16 cellular contexts compared by ENCODE assay signal in genomic region chr2:37630778-37631177, GRCh38. TPM values are rescaled to one million over a fixed set of nuclear protein-coding genes. Genes with fewer than 3 reads are reported as not detected.
DNase-seq lines count a peak whose midpoint lies in the region; ATAC-seq, FAIRE-seq and TF ChIP-seq lines count a peak whose summit lies in the region.
"Had no signal": no experiment of that assay in that cellular context is flagged by ENCODE, and none has a peak within 500 bp of the region (broad histone marks: within the 10 kb centered on the region; RNA-seq: fewer than 3 reads in every experiment).

No MANE protein-coding gene starts in this region.

- no peak for TF ChIP-seq CTCF in activated CD8-positive, alpha-beta T cell treated with anti-CD3 and anti-CD28 coated beads for 36 hours (IDR thresholded peaks at IDR 0.05)
- TF ChIP-seq CTCF in HEK293 (tag by site-specific recombination; IDR thresholded peaks at IDR 0.05) (no peak), psoas muscle (IDR thresholded peaks at IDR 0.05) (no peak), glutamatergic neuron (IDR thresholded peaks at IDR 0.05; ENCODE audit: partially characterized antibody, unreplicated experiment) (no peak)

- H3K4me3 Mint-ChIP-seq in activated CD8-positive, alpha-beta T cell treated with anti-CD3 and anti-CD28 coated beads for 36 hours, result no peak overlapping the region
- H3K4me3 Mint-ChIP-seq in activated CD8-positive, alpha-beta T cell treated with anti-CD3 and anti-CD28 coated beads, Interleukin-2, amount 10 ng/mL, durations not matched to agents 7 days and 5 days, result no peak overlapping the region
- no peak overlapping the region for H3K4me3 Mint-ChIP-seq in central memory CD8-positive, alpha-beta T cell
- H3K4me3 Mint-ChIP-seq in glutamatergic neuron (ENCODE audit: unreplicated experiment), result no peak overlapping the region
- H3K4me3 Mint-ChIP-seq: CD14-positive monocyte had no signal

- peaks cover 84% of the 10 kb centered on the region for H3K4me1 Mint-ChIP-seq in activated CD8-positive, alpha-beta T cell treated with anti-CD3 and anti-CD28 coated beads for 36 hours (ENCODE audit: low read depth)
- H3K4me1 Mint-ChIP-seq in activated CD8-positive, alpha-beta T cell treated with anti-CD3 and anti-CD28 coated beads, Interleukin-2, amount 10 ng/mL, durations not matched to agents 7 days and 5 days (ENCODE audit: low read depth), result peaks cover 59% of the 10 kb centered on the region
- peaks cover 68% of the 10 kb centered on the region for H3K4me1 Mint-ChIP-seq in central memory CD8-positive, alpha-beta T cell
- H3K4me1 Mint-ChIP-seq in glutamatergic neuron (ENCODE audit: low read depth, unreplicated experiment), result no peaks in the 10 kb centered on the region

- H3K27me3 ChIP-seq in psoas muscle (ENCODE audit: insufficient read depth in 3 of 3, low read length in 2 of 3), result no peaks in the 10 kb centered on the region

- peaks cover 7% of the 10 kb centered on the region for H3K9me3 Mint-ChIP-seq in activated CD8-positive, alpha-beta T cell treated with anti-CD3 and anti-CD28 coated beads for 36 hours
- no peaks in the 10 kb centered on the region for H3K9me3 Mint-ChIP-seq in activated CD8-positive, alpha-beta T cell treated with anti-CD3 and anti-CD28 coated beads, Interleukin-2, amount 10 ng/mL, durations not matched to agents 7 days and 5 days (ENCODE audit: insufficient read depth)
- H3K9me3 Mint-ChIP-seq in central memory CD8-positive, alpha-beta T cell, result no peaks in the 10 kb centered on the region
- H3K9me3 Mint-ChIP-seq in glutamatergic neuron (ENCODE audit: unreplicated experiment), result no peaks in the 10 kb centered on the region

- H3K27me3 Mint-ChIP-seq in activated CD8-positive, alpha-beta T cell treated with anti-CD3 and anti-CD28 coated beads for 36 hours, result no peaks in the 10 kb centered on the region
- H3K27me3 Mint-ChIP-seq in activated CD8-positive, alpha-beta T cell treated with anti-CD3 and anti-CD28 coated beads, Interleukin-2, amount 10 ng/mL, durations not matched to agents 7 days and 5 days (ENCODE audit: low read depth), result no peaks in the 10 kb centered on the region
- no peaks in the 10 kb centered on the region for H3K27me3 Mint-ChIP-seq in central memory CD8-positive, alpha-beta T cell
- H3K27me3 Mint-ChIP-seq in glutamatergic neuron (ENCODE audit: unreplicated experiment), result no peaks in the 10 kb centered on the region

- intact Hi-C loops in activated CD8-positive, alpha-beta T cell treated with anti-CD3 and anti-CD28 coated beads for 36 hours (cut with micrococcal nuclease), result loop anchor here (10.0 kb wide), 2 partner anchors 216 to 244 kb away; no protein-coding TSS in a partner anchor
- intact Hi-C loops in psoas muscle (cut with DNase I) (loop anchor here in 1 of 2 donors (1.0 kb wide), 1 partner anchor 40 kb away; no protein-coding TSS in a partner anchor), left ventricle myocardium superior (cut with micrococcal nuclease) (no loop called here)

- no peak overlapping the region for H3K4me3 ChIP-seq in HEK293 (ENCODE audit: low read depth, low read length)
- peak overlapping the region; percentile 31 for H3K4me3 ChIP-seq in psoas muscle

- H3K36me3 ChIP-seq in HEK293 (ENCODE audit: control insufficient read depth in 2 of 2, insufficient read depth in 1 of 2, low read length in 2 of 2) (no peaks in the 10 kb centered on the region), psoas muscle (ENCODE audit: insufficient read depth in 1 of 2, low read depth in 1 of 2) (no peaks in the 10 kb centered on the region)

- H3K9me3 ChIP-seq in HEK293 (ENCODE audit: control insufficient read depth, insufficient read depth, low read depth, low read length), result no peaks in the 10 kb centered on the region
- H3K9me3 ChIP-seq in psoas muscle, result no peaks in the 10 kb centered on the region

- DNase-seq in activated CD8-positive, alpha-beta T cell treated with anti-CD3 and anti-CD28 coated beads for 36 hours, result no peak
- no peak for DNase-seq in activated CD8-positive, alpha-beta T cell treated with anti-CD3 and anti-CD28 coated beads, Interleukin-2, amount 10 ng/mL, durations not matched to agents 7 days and 5 days
- no peak for DNase-seq in central memory CD8-positive, alpha-beta T cell (ENCODE audit: low spot score in 2 of 2)
- DNase-seq in psoas muscle, result no peak
- no peak for DNase-seq in glutamatergic neuron
- no peak for DNase-seq in H54 (ENCODE audit: insufficient read length, low spot score)
- no peak for DNase-seq in left ventricle myocardium superior
- DNase-seq: NCI-H1436, NCI-H2081 treated with DMSO at 0.1 percent for 48 hours, NCI-H2227 treated with DMSO at 0.1 percent for 48 hours, NCI-H526, RPMI8226 had no signal

- H3K27ac ChIP-seq in HEK293 (ENCODE audit: extremely low read depth, low read depth, low read length) (no peak overlapping the region), psoas muscle (peak overlapping the region; percentile 74)

- TF ChIP-seq POLR2A in H54 (IDR thresholded peaks at IDR 0.05; ENCODE audit: low read depth, low read length), result no peak

- WGBS in psoas muscle, 3 donors, result 41 to 61% (median 43%) methylated on average over 4 of the region's 4 CpGs

- FAIRE-seq in H54 (lab: Jason Lieb, UNC), result no peak
- FAIRE-seq: A204.1 had no signal

- POLR2A ChIA-PET in activated CD8-positive, alpha-beta T cell treated with anti-CD3 and anti-CD28 coated beads for 36 hours (lab: Charles Lee), result no interaction called here
- POLR2A ChIA-PET in activated CD8-positive, alpha-beta T cell treated with anti-CD3 and anti-CD28 coated beads, Interleukin-2, amount 10 ng/mL, durations not matched to agents 7 days and 5 days (lab: Charles Lee), result no interaction called here
- POLR2A ChIA-PET in HEK293 (lab: Yijun Ruan, JAX), result no interaction called here

- ATAC-seq in activated CD8-positive, alpha-beta T cell treated with anti-CD3 and anti-CD28 coated beads for 36 hours, result no peak
- no peak for ATAC-seq in activated CD8-positive, alpha-beta T cell treated with anti-CD3 and anti-CD28 coated beads, Interleukin-2, amount 10 ng/mL, durations not matched to agents 7 days and 5 days
- no peak for ATAC-seq in central memory CD8-positive, alpha-beta T cell (replicated peaks; ENCODE audit: extremely low read depth, poor library complexity, severe bottlenecking)
- ATAC-seq in psoas muscle (peak in 1 of 4 donors; percentile 26), left ventricle myocardium superior (no peak)
- ATAC-seq: HCT116 had no signal

- CTCF ChIA-PET in activated CD8-positive, alpha-beta T cell treated with anti-CD3 and anti-CD28 coated beads for 36 hours (lab: Charles Lee), result no interaction called here
- CTCF ChIA-PET in activated CD8-positive, alpha-beta T cell treated with anti-CD3 and anti-CD28 coated beads, Interleukin-2, amount 10 ng/mL, durations not matched to agents 7 days and 5 days (lab: Charles Lee), result no interaction called here
- CTCF ChIA-PET in HEK293 (lab: Yijun Ruan, JAX), result interaction anchor here (1.2 kb wide), 1 partner anchor 202 kb away, joined by 3 read pairs; no protein-coding TSS in a partner anchor

- peak overlapping the region; percentile 81 for H3K27ac Mint-ChIP-seq in activated CD8-positive, alpha-beta T cell treated with anti-CD3 and anti-CD28 coated beads for 36 hours
- no peak overlapping the region for H3K27ac Mint-ChIP-seq in activated CD8-positive, alpha-beta T cell treated with anti-CD3 and anti-CD28 coated beads, Interleukin-2, amount 10 ng/mL, durations not matched to agents 7 days and 5 days
- peak overlapping the region; percentile 6 for H3K27ac Mint-ChIP-seq in central memory CD8-positive, alpha-beta T cell (ENCODE audit: low read depth)
- H3K27ac Mint-ChIP-seq in glutamatergic neuron (ENCODE audit: unreplicated experiment), result no peak overlapping the region

- peaks cover 13% of the 10 kb centered on the region for H3K36me3 Mint-ChIP-seq in activated CD8-positive, alpha-beta T cell treated with anti-CD3 and anti-CD28 coated beads for 36 hours (ENCODE audit: low read depth)
- H3K36me3 Mint-ChIP-seq in activated CD8-positive, alpha-beta T cell treated with anti-CD3 and anti-CD28 coated beads, Interleukin-2, amount 10 ng/mL, durations not matched to agents 7 days and 5 days (ENCODE audit: low read depth), result peaks cover 12% of the 10 kb centered on the region
- peaks cover 9% of the 10 kb centered on the region for H3K36me3 Mint-ChIP-seq in central memory CD8-positive, alpha-beta T cell (ENCODE audit: insufficient read depth)
- peaks cover 8% of the 10 kb centered on the region for H3K36me3 Mint-ChIP-seq in glutamatergic neuron (ENCODE audit: unreplicated experiment)

- peaks cover 24% of the 10 kb centered on the region for H3K4me1 ChIP-seq in HEK293 (ENCODE audit: control insufficient read depth, insufficient read depth, low read length)
- H3K4me1 ChIP-seq in psoas muscle, result peaks cover 46% of the 10 kb centered on the region

TF ChIP-seq in HEK293, 187 proteins besides CTCF, POLR2A, EP300 and RAD21:
- TF ChIP-seq ZBTB21 (tag by site-specific recombination; IDR thresholded peaks at IDR 0.05) (peak; percentile 74), PRDM1 (tag by site-specific recombination; IDR thresholded peaks at IDR 0.05) (peak; percentile 78), MZF1 (tag by site-specific recombination; IDR thresholded peaks at IDR 0.05; ENCODE audit: borderline replicate concordance) (no peak)

RNA-seq across cellular contexts. Expression of gene CDC42EP3, which starts 40.7 kb away (rescaled TPM):
- total RNA-seq in activated CD8-positive, alpha-beta T cell treated with anti-CD3 and anti-CD28 coated beads for 36 hours, result 10 to 100 TPM; 18.8 to 22.6 TPM
- 10 to 100 TPM; 30.1 to 33.2 TPM for total RNA-seq in activated CD8-positive, alpha-beta T cell treated with anti-CD3 and anti-CD28 coated beads, Interleukin-2, amount 10 ng/mL, durations not matched to agents 7 days and 5 days
- total RNA-seq in psoas muscle, result 100 to 1,000 TPM in 1 of 4 donors, 10 to 100 TPM in 3; 50.9 to 174 (median 68.6) TPM
- 10 to 100 TPM in 2 of 3 donors, 1 to 10 TPM in 1; 8.8 to 47.8 (median 32.5) TPM for polyA plus RNA-seq in psoas muscle
- total RNA-seq in glutamatergic neuron (ENCODE audit: unreplicated experiment), result 32.9 TPM
- total RNA-seq in left ventricle myocardium superior, result 89.5 TPM

Comparison
In these comparisons a context has a peak if more than half of its experiments do, and no peak if none do; other contexts are left out.
1. H3K27ac Mint-ChIP-seq: peak in activated CD8-positive, alpha-beta T cell treated with anti-CD3 and anti-CD28 coated beads for 36 hours (single experiment) and central memory CD8-positive, alpha-beta T cell (single experiment); none in activated CD8-positive, alpha-beta T cell treated with anti-CD3 and anti-CD28 coated beads, Interleukin-2, amount 10 ng/mL, durations not matched to agents 7 days and 5 days (single experiment) and glutamatergic neuron (single experiment).